Comparison of ENCODE assay signal across 29 cellular contexts in the genomic region with DNA sequence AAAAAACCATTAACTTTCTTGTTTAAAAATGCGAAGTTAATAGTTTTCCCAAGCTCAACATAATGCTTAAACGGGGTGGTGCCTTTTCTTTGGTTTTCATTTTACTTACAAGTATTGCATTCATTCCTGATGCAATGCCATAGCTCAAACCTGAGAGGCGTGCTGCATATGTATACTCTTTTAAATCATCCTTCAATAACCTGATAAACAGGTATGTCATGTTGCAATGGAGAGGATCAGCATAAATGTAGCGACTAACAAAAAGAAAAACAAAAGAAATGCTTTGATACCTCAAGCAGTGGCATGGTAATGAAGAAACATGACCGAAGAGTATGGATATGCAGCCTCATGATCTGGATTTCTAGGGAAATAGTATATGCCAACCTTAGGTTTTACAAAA.
"Had no signal": no experiment of that assay in that cellular context is flagged by ENCODE, and none has a peak within 500 bp of the region (broad histone marks: within the 10 kb centered on the region; RNA-seq: fewer than 3 reads in every experiment).

No MANE protein-coding gene starts in this region.

- H3K4me1 ChIP-seq: neural progenitor cell, parathyroid adenoma, psoas muscle, right lobe of liver, sigmoid colon, suprapubic skin, testis, tibial artery, transverse colon, upper lobe of left lung, vagina had no signal

- FAIRE-seq: small intestine, urothelium cell line had no signal

- H3K79me2 ChIP-seq: parathyroid adenoma had no signal

- H3K27ac ChIP-seq: neural progenitor cell, ovary, parathyroid adenoma, psoas muscle, right lobe of liver, sigmoid colon, suprapubic skin, testis, tibial artery, transverse colon, upper lobe of left lung, vagina had no signal

- H3K27ac Mint-ChIP-seq: natural killer cell; nephron; neural progenitor cell; progenitor cell of endocrine pancreas; stimulated activated memory B cell treated with anti-CD40 and anti-IgM and Interleukin-4, amounts not matched to agents 10 μg/mL and 1 μg/mL and 100 μg/mL, for 72 hours had no signal

- H3K9me3 Mint-ChIP-seq: natural killer cell; nephron; neural progenitor cell; stimulated activated memory B cell treated with anti-CD40 and anti-IgM and Interleukin-4, amounts not matched to agents 10 μg/mL and 1 μg/mL and 100 μg/mL, for 72 hours; stimulated activated naive CD8-positive, alpha-beta T cell treated with anti-CD3 and anti-CD28 coated beads, Interleukin-15, amount 100 ng/mL, for 72 hours had no signal

- H3K4me3 Mint-ChIP-seq: natural killer cell; nephron; neural progenitor cell; stimulated activated memory B cell treated with anti-CD40 and anti-IgM and Interleukin-4, amounts not matched to agents 10 μg/mL and 1 μg/mL and 100 μg/mL, for 72 hours; stimulated activated naive CD8-positive, alpha-beta T cell treated with anti-CD3 and anti-CD28 coated beads, Interleukin-15, amount 100 ng/mL, for 72 hours had no signal

- H2AFZ ChIP-seq: neural progenitor cell, parathyroid adenoma had no signal

- H3K27me3 Mint-ChIP-seq: progenitor cell of endocrine pancreas; stimulated activated memory B cell treated with anti-CD40 and anti-IgM and Interleukin-4, amounts not matched to agents 10 μg/mL and 1 μg/mL and 100 μg/mL, for 72 hours; stimulated activated naive CD8-positive, alpha-beta T cell treated with anti-CD3 and anti-CD28 coated beads, Interleukin-15, amount 100 ng/mL, for 72 hours had no signal

- H3K4me3 ChIP-seq: neural progenitor cell, ovary, psoas muscle, right lobe of liver, sigmoid colon, suprapubic skin, testis, tibial artery, transverse colon, upper lobe of left lung, vagina had no signal

- DNase-seq: natural killer cell; occipital lobe; ovary; posterior cingulate gyrus; psoas muscle; right cardiac atrium; right lobe of liver; sigmoid colon; small intestine; stimulated activated CD4-positive, alpha-beta T cell treated with anti-CD3 and anti-CD28 coated beads, Interleukin-15, amount 100 ng/mL, for 24 hours; stimulated activated CD4-positive, alpha-beta T cell treated with anti-CD3 and anti-CD28 coated beads, Interleukin-4, amount 100 ng/mL, for 1 hour; stimulated activated CD4-positive, alpha-beta T cell treated with anti-CD3 and anti-CD28 coated beads, Interleukin-4, amount 100 ng/mL, for 4 hours; stimulated activated CD8-positive, alpha-beta memory T cell treated with anti-CD3 and anti-CD28 coated beads, Interleukin-4, amount 100 ng/mL, for 48 hours; stimulated activated naive CD4-positive, alpha-beta T cell; stimulated activated naive CD8-positive, alpha-beta T cell treated with anti-CD3 and anti-CD28 coated beads, Interleukin-15, amount 100 ng/mL, for 72 hours; stimulated activated naive CD8-positive, alpha-beta T cell treated with anti-CD3 and anti-CD28 coated beads, Interleukin-15, Interleukin-2, amounts not matched to agents 100 U/mL and 50 U/mL, for 24 hours; substantia nigra; testis; tibial artery; transverse colon; upper lobe of left lung had no signal

- H3K36me3 ChIP-seq: ovary had no signal

- ATAC-seq: natural killer cell; psoas muscle; right cardiac atrium; right lobe of liver; stimulated activated memory B cell treated with anti-CD40 and anti-IgM and Interleukin-4, amounts not matched to agents 10 μg/mL and 1 μg/mL and 100 μg/mL, for 72 hours; stimulated activated naive CD8-positive, alpha-beta T cell treated with anti-CD3 and anti-CD28 coated beads, Interleukin-15, amount 100 ng/mL, for 72 hours; stimulated activated naive CD8-positive, alpha-beta T cell treated with anti-CD3 and anti-CD28 coated beads, Interleukin-15, Interleukin-2, amounts not matched to agents 100 U/mL and 50 U/mL, for 24 hours had no signal

- H3K4me1 Mint-ChIP-seq: natural killer cell; nephron; neural progenitor cell; stimulated activated memory B cell treated with anti-CD40 and anti-IgM and Interleukin-4, amounts not matched to agents 10 μg/mL and 1 μg/mL and 100 μg/mL, for 72 hours had no signal

- H3K27me3 ChIP-seq: neural progenitor cell, ovary, right lobe of liver, sigmoid colon, suprapubic skin, testis, tibial artery, transverse colon, upper lobe of left lung, vagina had no signal

- H3K4me2 ChIP-seq: neural progenitor cell had no signal
